In genomic region chr2:153477641-153478288, GRCh38 we compare ENCODE assay signal across 9 cellular contexts. TPM values are rescaled to one million over a fixed set of nuclear protein-coding genes. Genes with fewer than 3 reads are reported as not detected.
A peak's percentile ranks its signal among the peaks of the same experiment; 100 is the strongest.
DNase-seq lines count a peak whose midpoint lies in the region; ATAC-seq and TF ChIP-seq lines count a peak whose summit lies in the region.
"Had no signal": no experiment of that assay in that cellular context is flagged by ENCODE, and none has a peak within 500 bp of the region (broad histone marks: within the 10 kb centered on the region; RNA-seq: fewer than 3 reads in every experiment).

No MANE protein-coding gene starts in this region.

- H3K9me3 Mint-ChIP-seq in endodermal cell = no peaks in the 10 kb centered on the region

- H3K4me1 ChIP-seq in ES-I3 (ENCODE audit: insufficient read depth, low read length) = peaks cover 30% of the 10 kb centered on the region
- no peaks in the 10 kb centered on the region for H3K4me1 ChIP-seq in endodermal cell (ENCODE audit: control insufficient read depth, insufficient read depth, low read length)
- H3K4me1 ChIP-seq in ovary (ENCODE audit: insufficient read depth) = peaks cover 4% of the 10 kb centered on the region
- H3K4me1 ChIP-seq in Karpas-422 (ENCODE audit: low read length) = 0 out of 2 replicates have a peak, but pooled peaks cover 3% of the 10 kb centered on the region

- peaks cover 8% of the 10 kb centered on the region for H3K36me3 Mint-ChIP-seq in endodermal cell (ENCODE audit: low read depth)

- DNase-seq in NCI-H526 treated with DMSO at 0.1 percent for 48 hours (lab: John Stamatoyannopoulos, UW) (peak; percentile 17), endodermal cell (peak; percentile 90), ovary (peak in 3 of 5 donors; percentile 24 to 46 (median 24)), Karpas-422 (no peak), GF-D8 (lab: John Stamatoyannopoulos, UW) (no peak)
- DNase-seq in stimulated activated CD4-positive, alpha-beta T cell treated with anti-CD3 and anti-CD28 coated beads, Interleukin-4, amount 100 ng/mL, for 24 hours = no peak
- DNase-seq: activated gamma-delta T cell treated with Interleukin-2 at 50 U/mL for 16 hours had no signal

- H3K4me3 ChIP-seq in endodermal cell (ENCODE audit: low read length) (peak overlapping the region; percentile 94), ovary (peak overlapping the region; percentile 50), Karpas-422 (ENCODE audit: low read length) (no peak overlapping the region)

- H4K20me1 ChIP-seq in Karpas-422 (ENCODE audit: insufficient read depth, low read depth, low read length) = no peaks in the 10 kb centered on the region

- H3K9ac ChIP-seq in ES-I3 (ENCODE audit: low read depth, low read length) (peak overlapping the region; percentile 80), endodermal cell (ENCODE audit: extremely low read depth, low read length, poor library complexity, severe bottlenecking) (peak overlapping the region; percentile 83), Karpas-422 (ENCODE audit: low read length) (no peak overlapping the region)

- H3K27me3 Mint-ChIP-seq in endodermal cell (ENCODE audit: insufficient read depth) = no peaks in the 10 kb centered on the region

- 0 to 1% methylated on average over 23 to 38 of the region's 38 CpGs for WGBS in endodermal cell (ENCODE audit: insufficient coverage in 1 of 2, insufficient read length in 1 of 2), 2 experiments
- 1 to 2% (median 1%) methylated on average over 38 of the region's 38 CpGs for WGBS in ovary, 3 donors

- no peak overlapping the region for H2AFZ ChIP-seq in Karpas-422 (ENCODE audit: low read length)

- TF ChIP-seq EP300 in ovary (IDR thresholded peaks at IDR 0.05) = no peak

- no peak for TF ChIP-seq CTCF in endodermal cell (conservative IDR thresholded peaks at IDR 0.05)
- TF ChIP-seq CTCF in ovary (IDR thresholded peaks at IDR 0.05) = no peak

- no peak overlapping the region for H3K4me2 ChIP-seq in Karpas-422 (ENCODE audit: low read depth, low read length, poor library complexity, severe bottlenecking)

- H3K27ac Mint-ChIP-seq in endodermal cell = peak overlapping the region; percentile 95

- no peaks in the 10 kb centered on the region for H3K9me2 ChIP-seq in Karpas-422 (replicated peaks; ENCODE audit: insufficient read depth, low read length)

- no peak for TF ChIP-seq POLR2A in ovary (IDR thresholded peaks at IDR 0.05)

- no peaks in the 10 kb centered on the region for H3K36me3 ChIP-seq in ES-I3 (ENCODE audit: insufficient read depth, low read length)
- peaks cover 8% of the 10 kb centered on the region for H3K36me3 ChIP-seq in endodermal cell (ENCODE audit: control insufficient read depth, insufficient read depth, low read length)
- no peaks in the 10 kb centered on the region for H3K36me3 ChIP-seq in ovary
- H3K36me3 ChIP-seq in Karpas-422 (ENCODE audit: insufficient read depth, low read length) = no peaks in the 10 kb centered on the region

- no peaks in the 10 kb centered on the region for H3K27me3 ChIP-seq in endodermal cell (ENCODE audit: control insufficient read depth, insufficient read depth, low read length, poor library complexity, severe bottlenecking)
- no peaks in the 10 kb centered on the region for H3K27me3 ChIP-seq in ovary
- no peaks in the 10 kb centered on the region; the same call in 1 of the 2 replicates for H3K27me3 ChIP-seq in Karpas-422 (ENCODE audit: low read length)

- intact Hi-C loops in ovary (cut with DNase I) = loop anchor here in 2 of 4 donors (5.0 to 10.0 kb wide), 4 partner anchors 313 to 740 kb away; no protein-coding TSS in a partner anchor

- H3K4me3 Mint-ChIP-seq in endodermal cell = peak overlapping the region; percentile 86

- no peaks in the 10 kb centered on the region for H3K79me2 ChIP-seq in Karpas-422 (ENCODE audit: low read length)

- no peak for ATAC-seq in GM19467 (IDR thresholded peaks at IDR 0.05; ENCODE audit: unreplicated experiment)

- no peaks in the 10 kb centered on the region for H3K9me3 ChIP-seq in ES-I3 (ENCODE audit: control insufficient read depth, insufficient read depth, low read length)
- H3K9me3 ChIP-seq in endodermal cell (ENCODE audit: control insufficient read depth, low read length) = no peaks in the 10 kb centered on the region
- no peaks in the 10 kb centered on the region for H3K9me3 ChIP-seq in ovary
- H3K9me3 ChIP-seq in Karpas-422 (ENCODE audit: low read length) = no peaks in the 10 kb centered on the region

- H3K27ac ChIP-seq in endodermal cell (ENCODE audit: low read depth, low read length) (peak overlapping the region; percentile 66), ovary (peak overlapping the region; percentile 36 to 55), Karpas-422 (ENCODE audit: low read length) (no peak overlapping the region)

- H3K4me1 Mint-ChIP-seq in endodermal cell = peaks cover 51% of the 10 kb centered on the region

RNA-seq across cellular contexts. Expression of gene RPRM, which starts 0.8 kb away (rescaled TPM):
- 10 to 100 TPM; 33.8 to 34.7 TPM for total RNA-seq in endodermal cell
- polyA plus RNA-seq in endodermal cell (2013, experiment 1 of 2) = 24.4 TPM
- polyA plus RNA-seq in endodermal cell (2013, experiment 2 of 2) = 25.2 TPM
- total RNA-seq in ovary = 10 to 100 TPM in 5 of 7 donors, 1 to 10 TPM in 2; 3.6 to 36.4 (median 17.9) TPM
- polyA plus RNA-seq in ovary = 1 to 10 TPM; 2.2 to 5.2 TPM
- not detected in 2 replicates for total RNA-seq in Karpas-422 (2014; rRNA removed; shearing (Covaris generic); ENCODE audit: low replicate concordance)

Comparison
In these comparisons a context has a peak if more than half of its experiments do, and no peak if none do; other contexts are left out.
1. DNase-seq: peak in NCI-H526 treated with DMSO at 0.1 percent for 48 hours (single experiment), endodermal cell (single experiment) and ovary (3 of 5); none in Karpas-422 (single experiment), stimulated activated CD4-positive, alpha-beta T cell treated with anti-CD3 and anti-CD28 coated beads, Interleukin-4, amount 100 ng/mL, for 24 hours (single experiment) and GF-D8 (single experiment).